Comparison of ENCODE assay signal across 7 cellular contexts in genomic region chr19:53868892-53869804, GRCh38. TPM values are rescaled to one million over a fixed set of nuclear protein-coding genes. Genes with fewer than 3 reads are reported as not detected.
A peak's percentile ranks its signal among the peaks of the same experiment; 100 is the strongest.
DNase-seq lines count a peak whose midpoint lies in the region; ATAC-seq and TF ChIP-seq lines count a peak whose summit lies in the region.

No MANE protein-coding gene starts in this region.

- H3K27ac ChIP-seq in SJSA1 = peak overlapping the region; percentile 88
- H3K27ac ChIP-seq in neutrophil = peak overlapping the region; percentile 97
- H3K27ac ChIP-seq in subcutaneous abdominal adipose tissue (ENCODE audit: low read depth, low read length) = peak overlapping the region; percentile 89

- H3K27me3 ChIP-seq in SJSA1 (replicated peaks) = no peaks in the 10 kb centered on the region
- peaks cover 13% of the 10 kb centered on the region for H3K27me3 ChIP-seq in neutrophil
- no peaks in the 10 kb centered on the region for H3K27me3 ChIP-seq in subcutaneous abdominal adipose tissue (ENCODE audit: control insufficient read depth in 5 of 5, insufficient read depth in 4 of 5, low read length in 5 of 5)

- DNase-seq in SJSA1 (ENCODE audit: low read depth in 1 of 2, low spot score in 2 of 2) = peak; percentile 92 to 93
- DNase-seq in activated naive CD4-positive, alpha-beta T cell treated with Interleukin-2 at 50 U/mL for 16 hours = peak; percentile 83
- peak; percentile 79 for DNase-seq in foreskin melanocyte

- H3K4me3 ChIP-seq in SJSA1 (peak overlapping the region; percentile 62), neutrophil (ENCODE audit: low read depth in 1 of 2, low read length in 1 of 2) (peak overlapping the region; percentile 97 to 100), subcutaneous abdominal adipose tissue (ENCODE audit: low read depth in 1 of 5, low read length in 5 of 5) (peak overlapping the region; percentile 98 to 100 (median 99))

- H3K9me3 ChIP-seq in SJSA1 (replicated peaks) (no peaks in the 10 kb centered on the region), neutrophil (no peaks in the 10 kb centered on the region), subcutaneous abdominal adipose tissue (ENCODE audit: control insufficient read depth in 5 of 5, low read length in 5 of 5) (no peaks in the 10 kb centered on the region)

- peak overlapping the region in 4 of 5 donors; percentile 80 to 99 (median 93) for H3K9ac ChIP-seq in subcutaneous abdominal adipose tissue (ENCODE audit: low read length in 5 of 5)

- H3K36me3 ChIP-seq in SJSA1 (peaks cover 54% of the 10 kb centered on the region), neutrophil (peaks cover 32% of the 10 kb centered on the region), subcutaneous abdominal adipose tissue (ENCODE audit: control insufficient read depth in 5 of 5, insufficient read depth in 5 of 5, low read length in 5 of 5) (peaks cover 0 to 36% (median 15%) of the 10 kb centered on the region in 5 donors)

- peaks cover 31% of the 10 kb centered on the region for H3K4me1 ChIP-seq in SJSA1 (replicated peaks)
- peaks cover 60 to 61% of the 10 kb centered on the region in 2 experiments for H3K4me1 ChIP-seq in neutrophil (ENCODE audit: control insufficient read depth in 1 of 2, insufficient read depth in 1 of 2, low read depth in 1 of 2, low read length in 1 of 2)
- H3K4me1 ChIP-seq in subcutaneous abdominal adipose tissue (ENCODE audit: control insufficient read depth in 5 of 5, insufficient read depth in 5 of 5, low read length in 5 of 5) = peaks cover 2 to 53% (median 47%) of the 10 kb centered on the region in 5 donors

- TF ChIP-seq POLR2A in GM18505 (IDR thresholded peaks at IDR 0.05; ENCODE audit: borderline replicate concordance, extremely low read depth, insufficient read depth, insufficient read length) = peak; percentile 49

- TF ChIP-seq CTCF in neutrophil (IDR thresholded peaks at IDR 0.05) = peak; percentile 91

- ATAC-seq in GM18505 (IDR thresholded peaks at IDR 0.05; ENCODE audit: unreplicated experiment) (peak; percentile 40), HG03378 (IDR thresholded peaks at IDR 0.05; ENCODE audit: unreplicated experiment) (peak; percentile 33)

RNA-seq across cellular contexts. Expression of gene MYADM, which starts 1.5 kb away (rescaled TPM):
- 35.7 and 39.7 TPM in 2 replicates for total RNA-seq in SJSA1 (2014; rRNA removed; shearing (Covaris generic))

RNA-seq across cellular contexts. Expression of gene PRKCG, which starts 12.8 kb away (rescaled TPM):
- total RNA-seq in SJSA1 (2014; rRNA removed; shearing (Covaris generic)) = not detected in 2 replicates

RNA-seq across cellular contexts. Expression of gene CACNG7, which starts 39.9 kb away (rescaled TPM):
- not detected in 2 replicates for total RNA-seq in SJSA1 (2014; rRNA removed; shearing (Covaris generic))

RNA-seq across cellular contexts. Expression of gene NLRP12, which starts 45.0 kb away (rescaled TPM):
- total RNA-seq in SJSA1 (2014; rRNA removed; shearing (Covaris generic)) = not detected in 2 replicates

Comparison
In these comparisons a context has a peak if more than half of its experiments do, and no peak if none do; other contexts are left out.
1. Peak in every context shown above with its lines: DNase-seq, ATAC-seq, H3K4me3 ChIP-seq and H3K27ac ChIP-seq.